ENCODE assay signal across 8 cellular contexts in genomic region chr10:78944658-78945333, GRCh38.
DNase-seq lines count a peak whose midpoint lies in the region; ATAC-seq, FAIRE-seq and TF ChIP-seq lines count a peak whose summit lies in the region.

No MANE protein-coding gene starts in this region.

- H2AFZ ChIP-seq in HepG2 (ENCODE audit: low read length), result no peak overlapping the region

- H3K9me3 ChIP-seq in KOPT-K1 (ENCODE audit: insufficient read depth, low read length, poor library complexity, severe bottlenecking) (peaks cover 8% of the 10 kb centered on the region), HepG2 (ENCODE audit: low read length) (peaks cover 5% of the 10 kb centered on the region; the same call in 1 of the 2 replicates), testis (no peaks in the 10 kb centered on the region)

- CTCF ChIA-PET in HepG2 (lab: Yijun Ruan, JAX; ENCODE audit: low intra/inter-chr PET ratio, low total read pairs), result no interaction called here

- TF ChIP-seq CTCF in bronchial epithelial cell (IDR thresholded peaks at IDR 0.05; ENCODE audit: insufficient read depth, low read length, severe bottlenecking) (no peak), HepG2 (CRISPR knock-in tag; IDR thresholded peaks at IDR 0.05) (no peak), testis (IDR thresholded peaks at IDR 0.05) (no peak)

- FAIRE-seq in bronchial epithelial cell (lab: Jason Lieb, UNC) (no peak), HepG2 (lab: Jason Lieb, UNC) (no peak)

- H3K4me3 ChIP-seq in bronchial epithelial cell (ENCODE audit: low read depth, low read length), result no peak overlapping the region
- H3K4me3 ChIP-seq in HepG2 (replicated peaks in 1 of 3; ENCODE audit: insufficient read depth in 1 of 3, low read depth in 2 of 3, low read length in 3 of 3), result no peak overlapping the region
- no peak overlapping the region for H3K4me3 ChIP-seq in testis

- TF ChIP-seq EP300 in HepG2 (IDR thresholded peaks at IDR 0.05; ENCODE audit: low read depth in 2 of 2, low read length in 2 of 2), result no peak
- no peak for TF ChIP-seq EP300 in HepG2 (CRISPR knock-in tag; IDR thresholded peaks at IDR 0.05; ENCODE audit: borderline replicate concordance)

- 69% methylated on average over 3 of the region's 4 CpGs for WGBS in HepG2 (ENCODE audit: low lambda C conversion rate)
- WGBS in testis, 2 donors, result 49 to 57% methylated on average over 4 of the region's 4 CpGs

- no peak overlapping the region for H3K4me2 ChIP-seq in HepG2 (ENCODE audit: low read depth, low read length)

- peak overlapping the region; percentile 50 for H3K27ac ChIP-seq in KOPT-K1 (ENCODE audit: low read depth, low read length, poor library complexity, severe bottlenecking)
- H3K27ac ChIP-seq in HepG2 (ENCODE audit: extremely low read length, insufficient read depth, low read length), result no peak overlapping the region
- H3K27ac ChIP-seq in testis, result no peak overlapping the region

- BruUV-seq in HepG2 (replicated peaks; lab: Mats Ljungman, UMichigan), result no TSS peak

- H4K20me1 ChIP-seq in HepG2 (ENCODE audit: insufficient read depth, low read length), result no peaks in the 10 kb centered on the region

- H3K4me1 ChIP-seq in HepG2 (ENCODE audit: insufficient read depth, low read length) (peaks cover 35% of the 10 kb centered on the region), testis (peaks cover 13% of the 10 kb centered on the region)

- TF ChIP-seq POLR2A in HepG2 (IDR thresholded peaks at IDR 0.05; ENCODE audit: insufficient read depth in 1 of 2, low read depth in 2 of 2, low read length in 2 of 2) (no peak), testis (IDR thresholded peaks at IDR 0.05) (no peak)

- peak; percentile 52 for ATAC-seq in HepG2

- H3K36me3 ChIP-seq in KOPT-K1 (ENCODE audit: insufficient read depth, low read length) (no peaks in the 10 kb centered on the region), bronchial epithelial cell (ENCODE audit: control insufficient read depth, insufficient read depth, low read length) (no peaks in the 10 kb centered on the region), HepG2 (replicated peaks in 1 of 2; ENCODE audit: control insufficient read depth in 1 of 2, insufficient read depth in 2 of 2, low read length in 2 of 2) (no peaks in the 10 kb centered on the region), testis (ENCODE audit: low read depth, missing control alignments) (no peaks in the 10 kb centered on the region)

- in situ Hi-C loops in HepG2 (cut with HindIII; ENCODE audit: extremely low pct_ligation_motif_present, low pct_unique_long_range_greater_than_20kb), result no loop called here

- intact Hi-C loops in HepG2 (cut with micrococcal nuclease; ENCODE audit: unreplicated experiment) (loop anchor here (5.0 kb wide), 1 partner anchor 752 kb away; no protein-coding TSS in a partner anchor), testis (cut with DNase I; ENCODE audit: low total_unique reads) (no loop called here)

- POLR2A ChIA-PET in HepG2 (lab: Yijun Ruan, JAX), result interaction anchor here (2.0 to 4.5 kb wide), 3 partner anchors 9 to 28 kb away, joined by 5 to 24 read pairs (median 24); no protein-coding TSS in a partner anchor

- no peaks in the 10 kb centered on the region for H3K79me2 ChIP-seq in HepG2 (ENCODE audit: insufficient read depth, low read length)

- H3K9ac ChIP-seq in HepG2 (ENCODE audit: insufficient read depth, low read depth, low read length), result no peak overlapping the region

- H3K27me3 ChIP-seq in bronchial epithelial cell (ENCODE audit: control insufficient read depth, insufficient read depth, low read length), result no peaks in the 10 kb centered on the region
- H3K27me3 ChIP-seq in HepG2 (ENCODE audit: control insufficient read depth in 1 of 2, insufficient read depth in 2 of 2, low read length in 2 of 2), result no peaks in the 10 kb centered on the region
- no peaks in the 10 kb centered on the region for H3K27me3 ChIP-seq in testis

- DNase-seq in bronchial epithelial cell (ENCODE audit: low read depth), result peak; percentile 37
- DNase-seq in HepG2 (ENCODE audit: low spot score), result no peak
- peak; percentile 74 for DNase-seq in testis
- DNase-seq in NCI-H1930 (lab: John Stamatoyannopoulos, UW), result no peak
- no peak for DNase-seq in NK-92 treated with Interleukin-12 subunit alpha and Interleukin-12 subunit beta, amount 100 ng/mL, for 24 hours (lab: John Stamatoyannopoulos, UW)
- no peak for DNase-seq in NCI-H1417 treated with DMSO at 0.1 percent for 48 hours (lab: John Stamatoyannopoulos, UW)
- DNase-seq in kidney glomerular epithelial cell (lab: John Stamatoyannopoulos, UW), result no peak

- TF ChIP-seq RAD21 in HepG2 (CRISPR knock-in tag; IDR thresholded peaks at IDR 0.05), result no peak

TF ChIP-seq in HepG2, 621 proteins besides CTCF, POLR2A, EP300 and RAD21 (continues in another document):
- TF ChIP-seq ZEB1 (IDR thresholded peaks at IDR 0.05; ENCODE audit: insufficient replicate concordance, low read depth) (no peak), ZBTB39 (CRISPR knock-in tag; IDR thresholded peaks at IDR 0.05) (no peak), ZNF331 (CRISPR knock-in tag; IDR thresholded peaks at IDR 0.05) (no peak), FUBP1 (CRISPR knock-in tag; IDR thresholded peaks at IDR 0.05; ENCODE audit: borderline replicate concordance) (no peak), SYNCRIP (IDR thresholded peaks at IDR 0.05; ENCODE audit: insufficient read depth, low read depth, low read length) (no peak), SIX4 (CRISPR knock-in tag; IDR thresholded peaks at IDR 0.05) (no peak), ZNF3 (CRISPR knock-in tag; IDR thresholded peaks at IDR 0.05) (no peak), IRF1 (CRISPR knock-in tag; IDR thresholded peaks at IDR 0.05; ENCODE audit: low read depth) (no peak), CENPBD1 (CRISPR knock-in tag; IDR thresholded peaks at IDR 0.05; ENCODE audit: borderline replicate concordance, low read depth) (no peak), SKI (IDR thresholded peaks at IDR 0.05; ENCODE audit: partially characterized antibody) (no peak)
- TF ChIP-seq, protein P1, sequence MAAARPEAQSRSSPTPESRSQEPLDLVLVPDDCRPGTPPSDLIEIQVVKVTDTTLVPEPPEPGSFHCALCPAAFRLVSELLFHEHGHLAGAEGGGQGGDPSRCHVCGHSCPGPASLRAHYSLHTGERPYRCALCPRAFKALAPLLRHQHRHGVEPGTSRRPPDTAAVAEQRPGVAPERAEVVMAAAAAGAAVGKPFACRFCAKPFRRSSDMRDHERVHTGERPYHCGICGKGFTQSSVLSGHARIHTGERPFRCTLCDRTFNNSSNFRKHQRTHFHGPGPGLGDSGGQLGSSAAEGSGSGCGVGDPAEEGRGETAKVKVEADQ (CRISPR knock-in tag; IDR thresholded peaks at IDR 0.05; ENCODE audit: borderline replicate concordance), result no peak
- TF ChIP-seq, protein P2, sequence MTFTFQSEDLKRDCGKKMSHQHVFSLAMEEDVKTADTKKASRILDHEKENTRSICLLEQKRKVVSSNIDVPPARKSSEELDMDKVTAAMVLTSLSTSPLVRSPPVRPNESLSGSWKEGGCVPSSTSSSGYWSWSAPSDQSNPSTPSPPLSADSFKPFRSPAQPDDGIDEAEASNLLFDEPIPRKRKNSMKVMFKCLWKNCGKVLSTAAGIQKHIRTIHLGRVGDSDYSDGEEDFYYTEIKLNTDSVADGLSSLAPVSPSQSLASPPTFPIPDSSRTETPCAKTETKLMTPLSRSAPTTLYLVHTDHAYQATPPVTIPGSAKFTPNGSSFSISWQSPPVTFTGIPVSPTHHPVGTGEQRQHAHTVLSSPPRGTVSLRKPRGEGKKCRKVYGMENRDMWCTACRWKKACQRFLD (CRISPR knock-in tag; IDR thresholded peaks at IDR 0.05; ENCODE audit: borderline replicate concordance), result no peak

Comparison
In these comparisons a context has a peak if more than half of its experiments do, and no peak if none do; other contexts are left out.
1. DNase-seq: peak in bronchial epithelial cell (single experiment) and testis (single experiment); none in HepG2 (single experiment), NCI-H1930 (0 of 2), NK-92 treated with Interleukin-12 subunit alpha and Interleukin-12 subunit beta, amount 100 ng/mL, for 24 hours (single experiment), NCI-H1417 treated with DMSO at 0.1 percent for 48 hours (single experiment) and kidney glomerular epithelial cell (single experiment).